Comparison of ENCODE assay signal across 19 cellular contexts in the genomic region with DNA sequence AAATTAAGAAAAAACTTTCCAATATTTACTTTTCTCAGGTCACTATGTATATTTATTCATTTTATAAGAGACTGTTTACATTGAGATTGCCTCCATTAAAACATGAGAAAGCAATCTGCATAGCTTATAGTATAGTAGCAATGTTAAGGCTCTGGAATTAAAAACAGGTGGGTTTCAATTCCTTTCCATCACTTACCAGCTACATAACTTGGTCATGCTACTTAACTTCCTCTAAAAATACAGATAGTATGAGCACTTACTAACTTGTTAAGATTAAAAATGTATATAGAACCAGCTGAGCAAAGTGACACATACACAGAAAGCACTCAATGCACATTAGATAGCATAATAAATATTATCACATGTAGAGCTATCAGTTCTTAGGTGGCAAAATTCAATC.
DNase-seq lines count a peak whose midpoint lies in the region; ATAC-seq and FAIRE-seq lines count a peak whose summit lies in the region.
"Had no signal": no experiment of that assay in that cellular context is flagged by ENCODE, and none has a peak within 500 bp of the region (broad histone marks: within the 10 kb centered on the region; RNA-seq: fewer than 3 reads in every experiment).

No MANE protein-coding gene starts in this region.

- FAIRE-seq in GM19239 (lab: Jason Lieb, UNC): peak; percentile 18
- FAIRE-seq: GM18507, H1, K562 had no signal

- peak overlapping the region; percentile 24 for H3K27ac Mint-ChIP-seq in T-helper 17 cell
- peak overlapping the region; percentile 42 for H3K27ac Mint-ChIP-seq in memory B cell
- H3K27ac Mint-ChIP-seq: CD8-positive, alpha-beta T cell had no signal

- H3K27me3 Mint-ChIP-seq in T-helper 17 cell (no peaks in the 10 kb centered on the region), memory B cell (no peaks in the 10 kb centered on the region)

- no peak for DNase-seq in GM19239 (ENCODE audit: insufficient read length, low spot score)
- no peak for DNase-seq in T-helper 17 cell
- DNase-seq in memory B cell (ENCODE audit: low spot score in 2 of 2): no peak
- DNase-seq in HK-2 (ENCODE audit: unreplicated experiment): no peak
- no peak for DNase-seq in GF-D8 (lab: John Stamatoyannopoulos, UW)
- DNase-seq in AG08395 (ENCODE audit: low spot score): no peak
- DNase-seq: ACHN; BE2C; CD8-positive, alpha-beta T cell; COR-L47; DMS153; HCEC 1CT; Karpas-422 had no signal

- no peaks in the 10 kb centered on the region for H3K36me3 Mint-ChIP-seq in T-helper 17 cell (ENCODE audit: low read depth)
- peaks cover 28% of the 10 kb centered on the region for H3K36me3 Mint-ChIP-seq in memory B cell

- H3K36me3 ChIP-seq in urinary bladder (ENCODE audit: insufficient read depth): no peaks in the 10 kb centered on the region
- H3K36me3 ChIP-seq: BE2C had no signal

- ATAC-seq in T-helper 17 cell: no peak
- no peak for ATAC-seq in memory B cell (ENCODE audit: low read depth)
- ATAC-seq: CD8-positive, alpha-beta T cell; GM12878; K562 had no signal

- no peaks in the 10 kb centered on the region for H3K9me3 Mint-ChIP-seq in memory B cell
- H3K9me3 Mint-ChIP-seq: CD8-positive, alpha-beta T cell had no signal

- no peak overlapping the region for H3K4me3 ChIP-seq in urinary bladder (ENCODE audit: low read depth, low read length)
- H3K4me3 ChIP-seq: GM12878, K562 had no signal

- H3K9me3 ChIP-seq in T-helper 17 cell (ENCODE audit: control insufficient read depth, low read length, poor library complexity, severe bottlenecking): no peaks in the 10 kb centered on the region
- H3K9me3 ChIP-seq: BE2C had no signal

- H3K4me3 Mint-ChIP-seq in T-helper 17 cell: no peak overlapping the region
- H3K4me3 Mint-ChIP-seq in memory B cell: no peak overlapping the region
- H3K4me3 Mint-ChIP-seq: CD8-positive, alpha-beta T cell had no signal

- H3K4me1 ChIP-seq in urinary bladder (ENCODE audit: insufficient read depth): no peaks in the 10 kb centered on the region
- H3K4me1 ChIP-seq: BE2C had no signal

- H3K27ac ChIP-seq in urinary bladder (ENCODE audit: low read depth): peak overlapping the region; percentile 10
- H3K27ac ChIP-seq: C4-2B had no signal

- H3K4me1 Mint-ChIP-seq in T-helper 17 cell (peaks cover 2% of the 10 kb centered on the region), memory B cell (peaks cover 5% of the 10 kb centered on the region)
